ENCODE assay signal across 7 cellular contexts in the genomic region with DNA sequence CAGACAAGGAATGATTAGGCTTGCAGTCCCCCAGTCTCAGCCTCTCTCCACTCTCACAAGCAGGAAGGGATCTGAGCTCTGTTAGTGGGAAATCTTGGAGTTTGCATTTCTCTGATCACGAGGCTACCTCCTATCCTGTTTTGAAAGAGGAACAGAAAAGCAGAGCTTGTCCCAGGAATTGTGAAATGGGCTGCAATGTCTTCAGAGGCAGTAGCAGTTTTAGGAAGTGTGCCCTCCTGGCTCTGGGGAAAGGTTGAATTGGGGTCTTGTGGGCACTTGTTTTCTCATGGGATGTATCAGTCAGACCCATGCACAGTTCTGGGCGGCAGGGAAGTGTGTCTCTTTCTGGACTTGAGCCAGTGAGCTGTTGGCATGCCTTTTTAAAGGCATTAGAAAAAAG. TPM values are rescaled to one million over a fixed set of nuclear protein-coding genes. Genes with fewer than 3 reads are reported as not detected.
DNase-seq lines count a peak whose midpoint lies in the region.
"Had no signal": no experiment of that assay in that cellular context is flagged by ENCODE, and none has a peak within 500 bp of the region (broad histone marks: within the 10 kb centered on the region; RNA-seq: fewer than 3 reads in every experiment).

No MANE protein-coding gene starts in this region.

- peak; percentile 50 for DNase-seq in SK-MEL-5 (ENCODE audit: low read depth, low spot score)
- DNase-seq in islet precursor cell = peak; percentile 45
- no peak for DNase-seq in NCI-H524 (lab: John Stamatoyannopoulos, UW)
- no peak for DNase-seq in HCEC 1CT
- DNase-seq: activated CD4-positive, alpha-beta T cell treated with anti-CD3 and anti-CD28 coated beads for 48 hours; NCI-H2029 treated with DMSO at 0.1 percent for 48 hours had no signal

- in situ Hi-C loops in SK-MEL-5 (cut with HindIII; ENCODE audit: low pct_unique_long_range_greater_than_20kb, low sequenced_read_pairs) = no loop called here

- peak overlapping the region; percentile 28 for H3K27ac ChIP-seq in temporal lobe (ENCODE audit: low read depth, low read length)

RNA-seq across cellular contexts. Expression of gene NUP85, which starts 22.8 kb away (rescaled TPM):
- 46.0 and 49.4 TPM in 2 replicates for total RNA-seq in SK-MEL-5 (2014; rRNA removed; shearing (Covaris generic))
- polyA plus RNA-seq in SK-MEL-5 (2015; cell fraction: cytosol; rRNA removed) = 60.8 and 61.4 TPM in 2 replicates
- polyA plus RNA-seq in SK-MEL-5 (2015; cell fraction: nucleus; rRNA removed) = 280 and 471 TPM in 2 replicates
- 28.5 TPM for total RNA-seq in temporal lobe

RNA-seq across cellular contexts. Expression of gene GGA3, which starts 33.1 kb away (rescaled TPM):
- 15.7 and 17.4 TPM in 2 replicates for total RNA-seq in SK-MEL-5 (2014; rRNA removed; shearing (Covaris generic))
- polyA plus RNA-seq in SK-MEL-5 (2015; cell fraction: cytosol; rRNA removed) = 39.1 and 44.4 TPM in 2 replicates
- 222 and 247 TPM in 2 replicates for polyA plus RNA-seq in SK-MEL-5 (2015; cell fraction: nucleus; rRNA removed)
- total RNA-seq in temporal lobe = 13.8 TPM

RNA-seq across cellular contexts. Expression of gene MRPS7, which starts 33.4 kb away (rescaled TPM):
- total RNA-seq in SK-MEL-5 (2014; rRNA removed; shearing (Covaris generic)) = 184 and 188 TPM in 2 replicates
- 100 and 108 TPM in 2 replicates for polyA plus RNA-seq in SK-MEL-5 (2015; cell fraction: cytosol; rRNA removed)
- 73.3 and 73.8 TPM in 2 replicates for polyA plus RNA-seq in SK-MEL-5 (2015; cell fraction: nucleus; rRNA removed)
- total RNA-seq in temporal lobe = 29.3 TPM

RNA-seq across cellular contexts. Expression of gene MIF4GD, which starts 42.7 kb away (rescaled TPM):
- total RNA-seq in SK-MEL-5 (2014; rRNA removed; shearing (Covaris generic)) = 20.8 and 22.9 TPM in 2 replicates
- 53.3 and 57.8 TPM in 2 replicates for polyA plus RNA-seq in SK-MEL-5 (2015; cell fraction: cytosol; rRNA removed)
- polyA plus RNA-seq in SK-MEL-5 (2015; cell fraction: nucleus; rRNA removed) = 37.8 and 52.5 TPM in 2 replicates
- 8.1 TPM for total RNA-seq in temporal lobe

RNA-seq across cellular contexts. Expression of gene SUMO2, which starts 45.5 kb away (rescaled TPM):
- total RNA-seq in SK-MEL-5 (2014; rRNA removed; shearing (Covaris generic)) = 206 and 213 TPM in 2 replicates
- 106 and 120 TPM in 2 replicates for polyA plus RNA-seq in SK-MEL-5 (2015; cell fraction: cytosol; rRNA removed)
- polyA plus RNA-seq in SK-MEL-5 (2015; cell fraction: nucleus; rRNA removed) = 25.5 and 27.0 TPM in 2 replicates
- total RNA-seq in temporal lobe = 102 TPM

Comparison
In these comparisons a context has a peak if more than half of its experiments do, and no peak if none do; other contexts are left out.
1. DNase-seq: peak in SK-MEL-5 (single experiment) and islet precursor cell (single experiment); none in NCI-H524 (0 of 2) and HCEC 1CT (single experiment).